In the genomic region with DNA sequence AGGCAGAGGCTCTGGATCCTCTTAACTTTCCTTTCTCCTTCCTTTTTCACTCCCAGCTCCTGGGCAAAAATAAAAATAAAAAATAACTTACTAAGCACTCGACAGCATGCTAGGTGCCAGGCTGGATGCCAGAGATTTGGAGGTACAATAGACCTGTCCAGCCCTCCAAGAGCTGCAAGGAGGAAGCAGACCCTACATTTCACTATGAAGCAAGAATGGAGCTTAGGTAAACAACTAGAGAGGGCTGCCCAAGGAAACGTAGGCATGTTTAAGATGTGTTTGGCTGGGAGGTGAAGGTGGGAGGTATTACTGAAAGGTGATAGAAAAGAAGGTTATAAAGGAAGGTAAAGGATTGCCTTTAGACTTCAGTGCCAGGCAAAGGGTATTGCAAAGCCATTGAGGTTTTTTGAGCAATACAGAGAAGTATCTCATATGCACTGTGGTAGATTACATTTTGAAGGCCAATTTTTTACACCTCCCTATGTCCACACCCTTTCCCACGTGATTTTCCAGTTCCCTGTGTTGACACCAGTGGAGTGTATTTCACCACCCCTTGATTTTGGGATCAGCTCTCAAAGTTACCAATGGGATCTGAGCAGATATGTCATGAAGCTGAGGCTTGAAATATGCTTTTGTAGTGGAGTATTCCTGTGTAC, we compare ENCODE assay signal across 20 cellular contexts.
DNase-seq lines count a peak whose midpoint lies in the region; ATAC-seq and TF ChIP-seq lines count a peak whose summit lies in the region.
"Had no signal": no experiment of that assay in that cellular context is flagged by ENCODE, and none has a peak within 500 bp of the region (broad histone marks: within the 10 kb centered on the region; RNA-seq: fewer than 3 reads in every experiment).

No MANE protein-coding gene starts in this region.

- peak overlapping the region; percentile 37 for H3K4me2 ChIP-seq in GM23248 (ENCODE audit: unreplicated experiment)

- ATAC-seq in lower lobe of right lung, result peak; percentile 65 to 72
- ATAC-seq: HepG2, K562 had no signal

- H3K4me1 ChIP-seq in GM23248 (ENCODE audit: insufficient read depth) (peaks cover 20% of the 10 kb centered on the region), esophagus muscularis mucosa (no peaks in the 10 kb centered on the region), lower lobe of right lung (no peaks in the 10 kb centered on the region)

- DNase-seq in GM23248 (peak; percentile 39), amniotic epithelial cell (ENCODE audit: low read depth) (peak; percentile 3), esophagus muscularis mucosa (ENCODE audit: extremely low spot score) (peak; percentile 86), lower lobe of right lung (no peak), Kasumi-1 (lab: John Stamatoyannopoulos, UW) (no peak), UCSD-AML1 (lab: John Stamatoyannopoulos, UW; ENCODE audit: unreplicated experiment) (no peak), hypothalamus (lab: John Stamatoyannopoulos, UW) (no peak)
- DNase-seq in central memory CD4-positive, alpha-beta T cell, result no peak
- DNase-seq: 8988T; ACHN; BE2C; CD8-positive, alpha-beta memory T cell; DND-41; NCI-H2029; NCI-H526 treated with DMSO at 0.1 percent for 48 hours; RPMI8226; SHP77 had no signal

- H3K79me2 ChIP-seq in GM23248 (ENCODE audit: insufficient read depth), result no peaks in the 10 kb centered on the region

- H3K9ac ChIP-seq in GM23248, result peak overlapping the region; percentile 13; the same call in 1 of the 2 replicates

- WGBS in GM23248 (ENCODE audit: low coverage in 1 of 2, low lambda C conversion rate in 2 of 2, missing lambda C conversion rate in 2 of 2), 2 experiments, result 80% methylated on average over 3 of the region's 3 CpGs
- WGBS in esophagus muscularis mucosa, result 71% methylated on average over 3 of the region's 3 CpGs

- H3K4me3 ChIP-seq in GM23248, result no peak overlapping the region
- H3K4me3 ChIP-seq in esophagus muscularis mucosa, result no peak overlapping the region
- H3K4me3 ChIP-seq in lower lobe of right lung, result no peak overlapping the region
- H3K4me3 ChIP-seq: K562, MG63 had no signal

- H3F3A ChIP-seq in GM23248 (ENCODE audit: insufficient read depth), result peaks cover 15% of the 10 kb centered on the region; the same call in 1 of the 2 replicates

- TF ChIP-seq EP300 in esophagus muscularis mucosa (IDR thresholded peaks at IDR 0.05), result no peak

- no peaks in the 10 kb centered on the region for H3K36me3 ChIP-seq in GM23248 (ENCODE audit: low read depth)
- H3K36me3 ChIP-seq in esophagus muscularis mucosa, result no peaks in the 10 kb centered on the region
- H3K36me3 ChIP-seq in lower lobe of right lung, result no peaks in the 10 kb centered on the region
- H3K36me3 ChIP-seq: BE2C, MG63 had no signal

- H3K9me3 ChIP-seq in GM23248 (ENCODE audit: low read depth) (no peaks in the 10 kb centered on the region), esophagus muscularis mucosa (peaks cover 0 to 3% (median 0%) of the 10 kb centered on the region in 4 donors), lower lobe of right lung (no peaks in the 10 kb centered on the region)
- H3K9me3 ChIP-seq: BE2C, MG63 had no signal

- H3K27me3 ChIP-seq in GM23248 (replicated peaks; ENCODE audit: insufficient read depth) (no peaks in the 10 kb centered on the region), esophagus muscularis mucosa (no peaks in the 10 kb centered on the region), lower lobe of right lung (ENCODE audit: low read depth) (no peaks in the 10 kb centered on the region)
- H3K27me3 ChIP-seq: BE2C, MG63 had no signal

- H2AFZ ChIP-seq in GM23248, result no peak overlapping the region

- TF ChIP-seq CTCF in esophagus muscularis mucosa (IDR thresholded peaks at IDR 0.05), result no peak
- TF ChIP-seq CTCF in lower lobe of right lung (IDR thresholded peaks at IDR 0.05), result no peak

- TF ChIP-seq POLR2A in esophagus muscularis mucosa (IDR thresholded peaks at IDR 0.05; ENCODE audit: low read depth), result no peak

- intact Hi-C loops in esophagus muscularis mucosa (cut with DNase I) (no loop called here), lower lobe of right lung (cut with DNase I) (no loop called here)

- no peaks in the 10 kb centered on the region for H4K20me1 ChIP-seq in GM23248 (ENCODE audit: insufficient read depth)

- peak overlapping the region; percentile 64 for H3K27ac ChIP-seq in GM23248
- no peak overlapping the region for H3K27ac ChIP-seq in esophagus muscularis mucosa (replicated peaks in 1 of 4)
- no peak overlapping the region for H3K27ac ChIP-seq in lower lobe of right lung

- in situ Hi-C loops in GM23248 (cut with MboI), result no loop called here

- H3K9me2 ChIP-seq in GM23248 (ENCODE audit: insufficient read depth), result no peaks in the 10 kb centered on the region

Comparison
In these comparisons a context has a peak if more than half of its experiments do, and no peak if none do; other contexts are left out.
1. DNase-seq: peak in GM23248 (single experiment), amniotic epithelial cell (single experiment) and esophagus muscularis mucosa (single experiment); none in lower lobe of right lung (single experiment), central memory CD4-positive, alpha-beta T cell (single experiment), Kasumi-1 (0 of 2), UCSD-AML1 (single experiment) and hypothalamus (0 of 51).